9 cellular contexts compared by ENCODE assay signal in genomic region chr2:159226059-159226461, GRCh38.
A peak's percentile ranks its signal among the peaks of the same experiment; 100 is the strongest.
DNase-seq lines count a peak whose midpoint lies in the region; ATAC-seq and TF ChIP-seq lines count a peak whose summit lies in the region.
"Had no signal": no experiment of that assay in that cellular context is flagged by ENCODE, and none has a peak within 500 bp of the region (broad histone marks: within the 10 kb centered on the region; RNA-seq: fewer than 3 reads in every experiment).

No MANE protein-coding gene starts in this region.

- no peaks in the 10 kb centered on the region for H3K9me3 ChIP-seq in endodermal cell (ENCODE audit: control insufficient read depth, low read length)

- ATAC-seq in stimulated activated naive CD8-positive, alpha-beta T cell treated with anti-CD3 and anti-CD28 coated beads, Interleukin-15, amount 100 ng/mL, for 72 hours = peak; percentile 91
- no peak for ATAC-seq in GM21717 (IDR thresholded peaks at IDR 0.05; ENCODE audit: unreplicated experiment)
- ATAC-seq in GM19452 (IDR thresholded peaks at IDR 0.05; ENCODE audit: unreplicated experiment) = no peak

- no peaks in the 10 kb centered on the region for H3K9me3 Mint-ChIP-seq in endodermal cell
- no peaks in the 10 kb centered on the region for H3K9me3 Mint-ChIP-seq in stimulated activated naive CD8-positive, alpha-beta T cell treated with anti-CD3 and anti-CD28 coated beads, Interleukin-15, amount 100 ng/mL, for 72 hours
- H3K9me3 Mint-ChIP-seq: activated naive CD4-positive, alpha-beta T cell treated with anti-CD3 and anti-CD28 coated beads, Interleukin-2, amount 50 U/mL, for 24 hours had no signal

- H3K36me3 Mint-ChIP-seq in endodermal cell (ENCODE audit: low read depth) = peaks cover 21% of the 10 kb centered on the region
- H3K36me3 Mint-ChIP-seq: activated naive CD4-positive, alpha-beta T cell treated with anti-CD3 and anti-CD28 coated beads, Interleukin-2, amount 50 U/mL, for 24 hours had no signal

- H3K4me1 Mint-ChIP-seq in endodermal cell = no peaks in the 10 kb centered on the region
- H3K4me1 Mint-ChIP-seq in stimulated activated naive CD8-positive, alpha-beta T cell treated with anti-CD3 and anti-CD28 coated beads, Interleukin-15, amount 100 ng/mL, for 72 hours = peaks cover 39% of the 10 kb centered on the region

- peaks cover 94% of the 10 kb centered on the region for H3K36me3 ChIP-seq in endodermal cell (ENCODE audit: control insufficient read depth, insufficient read depth, low read length)

- H3K4me3 Mint-ChIP-seq in endodermal cell = no peak overlapping the region
- H3K4me3 Mint-ChIP-seq in stimulated activated naive CD8-positive, alpha-beta T cell treated with anti-CD3 and anti-CD28 coated beads, Interleukin-15, amount 100 ng/mL, for 72 hours = no peak overlapping the region
- H3K4me3 Mint-ChIP-seq: activated naive CD4-positive, alpha-beta T cell treated with anti-CD3 and anti-CD28 coated beads, Interleukin-2, amount 50 U/mL, for 24 hours had no signal

- no peaks in the 10 kb centered on the region for H3K4me1 ChIP-seq in endodermal cell (ENCODE audit: control insufficient read depth, insufficient read depth, low read length)

- H3K27me3 ChIP-seq in endodermal cell (ENCODE audit: control insufficient read depth, insufficient read depth, low read length, poor library complexity, severe bottlenecking) = no peaks in the 10 kb centered on the region

- no peak overlapping the region for H3K27ac ChIP-seq in endodermal cell (ENCODE audit: low read depth, low read length)

- H3K27ac Mint-ChIP-seq in endodermal cell = peak overlapping the region; percentile 26
- H3K27ac Mint-ChIP-seq in stimulated activated naive CD8-positive, alpha-beta T cell treated with anti-CD3 and anti-CD28 coated beads, Interleukin-15, amount 100 ng/mL, for 72 hours = peak overlapping the region in 1 of 2 donors; percentile 1
- H3K27ac Mint-ChIP-seq: activated naive CD4-positive, alpha-beta T cell treated with anti-CD3 and anti-CD28 coated beads, Interleukin-2, amount 50 U/mL, for 24 hours had no signal

- TF ChIP-seq CTCF in GM20000 (IDR thresholded peaks at IDR 0.05; ENCODE audit: extremely low read depth, missing control alignments) = no peak
- no peak for TF ChIP-seq CTCF in endodermal cell (conservative IDR thresholded peaks at IDR 0.05)

- DNase-seq in CD1c-positive myeloid dendritic cell (ENCODE audit: extremely low spot score) (peak; percentile 71), GM20000 (ENCODE audit: low spot score) (peak; percentile 29), NCI-H2196 (lab: John Stamatoyannopoulos, UW; ENCODE audit: unreplicated experiment) (peak; percentile 59), endodermal cell (no peak), NCI-H1694 treated with DMSO at 0.1 percent for 48 hours (lab: John Stamatoyannopoulos, UW) (no peak)
- peak; percentile 18 to 35 for DNase-seq in stimulated activated naive CD8-positive, alpha-beta T cell treated with anti-CD3 and anti-CD28 coated beads, Interleukin-15, amount 100 ng/mL, for 72 hours

- H3K27me3 Mint-ChIP-seq in endodermal cell (ENCODE audit: insufficient read depth) = no peaks in the 10 kb centered on the region
- no peaks in the 10 kb centered on the region for H3K27me3 Mint-ChIP-seq in stimulated activated naive CD8-positive, alpha-beta T cell treated with anti-CD3 and anti-CD28 coated beads, Interleukin-15, amount 100 ng/mL, for 72 hours
- H3K27me3 Mint-ChIP-seq: activated naive CD4-positive, alpha-beta T cell treated with anti-CD3 and anti-CD28 coated beads, Interleukin-2, amount 50 U/mL, for 24 hours had no signal

- 81 to 94% methylated on average over 3 to 5 of the region's 5 CpGs for WGBS in endodermal cell (ENCODE audit: insufficient coverage in 1 of 2, insufficient read length in 1 of 2), 2 experiments

- no peak overlapping the region for H3K4me3 ChIP-seq in endodermal cell (ENCODE audit: low read length)

- H3K9ac ChIP-seq in endodermal cell (ENCODE audit: extremely low read depth, low read length, poor library complexity, severe bottlenecking) = no peak overlapping the region

Comparison
In these comparisons a context has a peak if more than half of its experiments do, and no peak if none do; other contexts are left out.
1. DNase-seq: peak in CD1c-positive myeloid dendritic cell (single experiment), GM20000 (single experiment), NCI-H2196 (single experiment) and stimulated activated naive CD8-positive, alpha-beta T cell treated with anti-CD3 and anti-CD28 coated beads, Interleukin-15, amount 100 ng/mL, for 72 hours (2 of 2); none in endodermal cell (single experiment) and NCI-H1694 treated with DMSO at 0.1 percent for 48 hours (single experiment).